1 cellular context compared by ENCODE assay signal in the genomic region with DNA sequence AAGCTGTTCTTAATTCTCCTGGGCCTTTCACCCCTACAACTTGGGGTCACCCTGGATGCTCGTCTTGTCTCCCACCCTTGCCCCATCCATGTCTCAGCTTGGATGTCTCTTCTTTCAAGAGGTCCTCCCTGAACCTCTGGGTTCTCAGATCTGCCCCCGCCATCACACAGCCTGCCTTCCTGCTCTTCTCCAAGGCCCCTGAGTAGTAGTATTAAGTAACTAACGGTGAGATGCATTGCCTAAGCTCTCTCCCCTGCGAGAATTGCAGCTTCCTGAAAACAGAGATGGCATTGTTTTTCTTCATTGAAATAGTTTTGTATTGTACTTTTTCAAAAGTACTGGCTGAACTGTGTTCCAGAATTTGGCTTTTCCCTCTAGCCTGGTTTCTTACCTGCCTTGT.
TF ChIP-seq lines count a peak whose summit lies in the region.

No MANE protein-coding gene starts in this region.

TF ChIP-seq in HepG2, 621 proteins besides CTCF, POLR2A, EP300 and RAD21:
- TF ChIP-seq RXRA (CRISPR knock-in tag; IDR thresholded peaks at IDR 0.05) (no peak), ZNF674 (CRISPR knock-in tag; IDR thresholded peaks at IDR 0.05; ENCODE audit: low read depth) (no peak), UBTF (CRISPR knock-in tag; IDR thresholded peaks at IDR 0.05) (no peak), HOXA5 (CRISPR knock-in tag; IDR thresholded peaks at IDR 0.05) (no peak), FOSL1 (CRISPR knock-in tag; IDR thresholded peaks at IDR 0.05; ENCODE audit: borderline replicate concordance) (no peak), IKZF1 (IDR thresholded peaks at IDR 0.05) (no peak), ONECUT2 (CRISPR knock-in tag; IDR thresholded peaks at IDR 0.05) (no peak), PHF5A (CRISPR knock-in tag; IDR thresholded peaks at IDR 0.05; ENCODE audit: low read depth, unreplicated experiment) (no peak), CEBPB (IDR thresholded peaks at IDR 0.05; ENCODE audit: borderline replicate concordance, low read depth, low read length) (peak; percentile 32; the same call in 1 of the 2 replicates), ATF5 (CRISPR knock-in tag; IDR thresholded peaks at IDR 0.05; ENCODE audit: low read depth) (no peak), MED1 (CRISPR knock-in tag; IDR thresholded peaks at IDR 0.05) (no peak), ZNF354B (CRISPR knock-in tag; IDR thresholded peaks at IDR 0.05) (no peak), SOX6 (IDR thresholded peaks at IDR 0.05) (no peak), SOX6 (CRISPR knock-in tag; IDR thresholded peaks at IDR 0.05) (0 out of 2 replicates have a peak, but pooled peaks have one; percentile 10), PRPF4 (IDR thresholded peaks at IDR 0.05; ENCODE audit: low read depth, low read length, poor library complexity, severe bottlenecking) (no peak), ZNF10 (CRISPR knock-in tag; IDR thresholded peaks at IDR 0.05; ENCODE audit: borderline replicate concordance, low read depth) (no peak), ZNF232 (CRISPR knock-in tag; IDR thresholded peaks at IDR 0.05; ENCODE audit: borderline replicate concordance) (no peak), HDAC2 (CRISPR knock-in tag; IDR thresholded peaks at IDR 0.05) (no peak), CEBPG (CRISPR knock-in tag; IDR thresholded peaks at IDR 0.05) (peak; percentile 40; the same call in 1 of the 2 replicates), ZNF253 (CRISPR knock-in tag; IDR thresholded peaks at IDR 0.05; ENCODE audit: borderline replicate concordance) (no peak), RFX3 (CRISPR knock-in tag; IDR thresholded peaks at IDR 0.05) (no peak), JUN (CRISPR knock-in tag; IDR thresholded peaks at IDR 0.05) (no peak), MXI1 (IDR thresholded peaks at IDR 0.05; ENCODE audit: borderline replicate concordance, low read depth, low read length) (no peak), IKZF4 (CRISPR knock-in tag; IDR thresholded peaks at IDR 0.05; ENCODE audit: borderline replicate concordance, low read depth, not compliant biosample characterization) (no peak), EEA1 (CRISPR knock-in tag; IDR thresholded peaks at IDR 0.05; ENCODE audit: borderline replicate concordance) (no peak), ZNF883 (CRISPR knock-in tag; IDR thresholded peaks at IDR 0.05; ENCODE audit: not compliant biosample characterization) (no peak), SOX13 (IDR thresholded peaks at IDR 0.05) (no peak), SOX13 (CRISPR knock-in tag; conservative IDR thresholded peaks at IDR 0.05 in 1 of 2, IDR thresholded peaks at IDR 0.05 in 1 of 2) (peak in 1 of 2 experiments; percentile 49; a peak in 2 of 4 replicates), ZNF569 (CRISPR knock-in tag; IDR thresholded peaks at IDR 0.05; ENCODE audit: borderline replicate concordance) (no peak), ZNF205 (CRISPR knock-in tag; IDR thresholded peaks at IDR 0.05) (no peak)
- TF ChIP-seq, protein P1, sequence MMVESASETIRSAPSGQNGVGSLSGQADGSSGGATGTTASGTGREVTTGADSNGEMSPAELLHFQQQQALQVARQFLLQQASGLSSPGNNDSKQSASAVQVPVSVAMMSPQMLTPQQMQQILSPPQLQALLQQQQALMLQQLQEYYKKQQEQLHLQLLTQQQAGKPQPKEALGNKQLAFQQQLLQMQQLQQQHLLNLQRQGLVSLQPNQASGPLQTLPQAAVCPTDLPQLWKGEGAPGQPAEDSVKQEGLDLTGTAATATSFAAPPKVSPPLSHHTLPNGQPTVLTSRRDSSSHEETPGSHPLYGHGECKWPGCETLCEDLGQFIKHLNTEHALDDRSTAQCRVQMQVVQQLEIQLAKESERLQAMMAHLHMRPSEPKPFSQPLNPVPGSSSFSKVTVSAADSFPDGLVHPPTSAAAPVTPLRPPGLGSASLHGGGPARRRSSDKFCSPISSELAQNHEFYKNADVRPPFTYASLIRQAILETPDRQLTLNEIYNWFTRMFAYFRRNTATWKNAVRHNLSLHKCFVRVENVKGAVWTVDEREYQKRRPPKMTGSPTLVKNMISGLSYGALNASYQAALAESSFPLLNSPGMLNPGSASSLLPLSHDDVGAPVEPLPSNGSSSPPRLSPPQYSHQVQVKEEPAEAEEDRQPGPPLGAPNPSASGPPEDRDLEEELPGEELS (CRISPR knock-in tag; IDR thresholded peaks at IDR 0.05) = no peak
- TF ChIP-seq, protein P2, sequence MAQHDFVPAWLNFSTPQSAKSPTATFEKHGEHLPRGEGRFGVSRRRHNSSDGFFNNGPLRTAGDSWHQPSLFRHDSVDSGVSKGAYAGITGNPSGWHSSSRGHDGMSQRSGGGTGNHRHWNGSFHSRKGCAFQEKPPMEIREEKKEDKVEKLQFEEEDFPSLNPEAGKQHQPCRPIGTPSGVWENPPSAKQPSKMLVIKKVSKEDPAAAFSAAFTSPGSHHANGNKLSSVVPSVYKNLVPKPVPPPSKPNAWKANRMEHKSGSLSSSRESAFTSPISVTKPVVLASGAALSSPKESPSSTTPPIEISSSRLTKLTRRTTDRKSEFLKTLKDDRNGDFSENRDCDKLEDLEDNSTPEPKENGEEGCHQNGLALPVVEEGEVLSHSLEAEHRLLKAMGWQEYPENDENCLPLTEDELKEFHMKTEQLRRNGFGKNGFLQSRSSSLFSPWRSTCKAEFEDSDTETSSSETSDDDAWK (CRISPR knock-in tag; IDR thresholded peaks at IDR 0.05) = no peak
